In genomic region chr14:103281496-103282231, GRCh38 we compare ENCODE assay signal across 7 cellular contexts. TPM values are rescaled to one million over a fixed set of nuclear protein-coding genes. Genes with fewer than 3 reads are reported as not detected.
DNase-seq lines count a peak whose midpoint lies in the region; ATAC-seq and TF ChIP-seq lines count a peak whose summit lies in the region.

No MANE protein-coding gene starts in this region.

- H3K4me1 ChIP-seq in SJCRH30 (no peaks in the 10 kb centered on the region), sigmoid colon (peaks cover 0 to 18% (median 16%) of the 10 kb centered on the region in 4 donors)

- H3K4me3 Mint-ChIP-seq in natural killer cell: no peak overlapping the region

- H3K27me3 ChIP-seq in SJCRH30 (no peaks in the 10 kb centered on the region), sigmoid colon (peaks cover 11 to 59% (median 37%) of the 10 kb centered on the region in 3 donors)

- CTCF ChIA-PET in HEK293T (lab: Yijun Ruan, JAX): interaction anchor here (1.5 kb wide), 1 partner anchor 176 kb away, joined by 16 read pairs; no protein-coding TSS in a partner anchor

- no peak overlapping the region for H3K27ac ChIP-seq in SJCRH30
- no peak overlapping the region for H3K27ac ChIP-seq in sigmoid colon

- TF ChIP-seq CTCF in sigmoid colon (IDR thresholded peaks at IDR 0.05) (no peak), natural killer cell (IDR thresholded peaks at IDR 0.05) (no peak)

- no peaks in the 10 kb centered on the region for H3K9me3 ChIP-seq in SJCRH30 (replicated peaks)
- H3K9me3 ChIP-seq in sigmoid colon: no peaks in the 10 kb centered on the region

- intact Hi-C loops in sigmoid colon (cut with DNase I) (no loop called here), natural killer cell (cut with micrococcal nuclease) (no loop called here)

- 58 to 65% methylated on average over 11 of the region's 11 CpGs for WGBS in sigmoid colon, 2 donors

- H3K36me3 ChIP-seq in SJCRH30 (no peaks in the 10 kb centered on the region), sigmoid colon (no peaks in the 10 kb centered on the region)

- DNase-seq in HEK293T (ENCODE audit: extremely low spot score) (peak; percentile 66), SJCRH30 (peak; percentile 54 to 62), glomerular visceral epithelial cell (ENCODE audit: extremely low spot score) (peak; percentile 62), sigmoid colon (peak; percentile 82), natural killer cell (no peak), DMS79 (lab: John Stamatoyannopoulos, UW) (no peak)

- TF ChIP-seq EP300 in sigmoid colon (IDR thresholded peaks at IDR 0.05): no peak

- H3K4me1 Mint-ChIP-seq in natural killer cell: no peaks in the 10 kb centered on the region

- no peak overlapping the region for H3K27ac Mint-ChIP-seq in natural killer cell

- H3K27me3 Mint-ChIP-seq in natural killer cell (ENCODE audit: low read depth in 2 of 2): peaks cover 44 to 47% of the 10 kb centered on the region in 2 donors

- no peaks in the 10 kb centered on the region for H3K9me3 Mint-ChIP-seq in natural killer cell

- no peaks in the 10 kb centered on the region for H3K36me3 Mint-ChIP-seq in natural killer cell

- ATAC-seq in GM18511 (IDR thresholded peaks at IDR 0.05; ENCODE audit: unreplicated experiment) (no peak), natural killer cell (no peak)

- TF ChIP-seq POLR2A in sigmoid colon (IDR thresholded peaks at IDR 0.05): no peak

- H3K4me3 ChIP-seq in SJCRH30: no peak overlapping the region
- no peak overlapping the region for H3K4me3 ChIP-seq in sigmoid colon

- POLR2A ChIA-PET in HEK293T (lab: Yijun Ruan, JAX): interaction anchor here (0.6 kb wide), 1 partner anchor 36 kb away, joined by 3 read pairs; no protein-coding TSS in a partner anchor

TF ChIP-seq in HEK293T, 16 proteins besides CTCF, POLR2A, EP300 and RAD21:
- TF ChIP-seq ZNF384 (IDR thresholded peaks at IDR 0.05): no peak
- TF ChIP-seq ELF4 (IDR thresholded peaks at IDR 0.05): no peak
- TF ChIP-seq SP1 (IDR thresholded peaks at IDR 0.05): no peak
- no peak for TF ChIP-seq LEF1 (IDR thresholded peaks at IDR 0.05; ENCODE audit: borderline replicate concordance)
- TF ChIP-seq CTBP1 (IDR thresholded peaks at IDR 0.05; ENCODE audit: borderline replicate concordance): no peak
- no peak for TF ChIP-seq PKNOX1 (IDR thresholded peaks at IDR 0.05)
- no peak for TF ChIP-seq FOXA1 (IDR thresholded peaks at IDR 0.05)
- TF ChIP-seq BHLHE40 (IDR thresholded peaks at IDR 0.05; ENCODE audit: borderline replicate concordance): no peak
- no peak for TF ChIP-seq FOXM1 (IDR thresholded peaks at IDR 0.05; ENCODE audit: borderline replicate concordance)
- no peak for TF ChIP-seq ARNT (IDR thresholded peaks at IDR 0.05)
- no peak for TF ChIP-seq TARDBP (IDR thresholded peaks at IDR 0.05)

RNA-seq across cellular contexts. Expression of gene EIF5, which starts 52.4 kb away (rescaled TPM):
- total RNA-seq in SJCRH30 (2014; rRNA removed; shearing (Covaris generic)): 352 and 383 TPM in 2 replicates
- total RNA-seq in sigmoid colon (100 to 1,000 TPM; 170 to 305 (median 215) TPM), natural killer cell (100 to 1,000 TPM; 498 to 670 (median 594) TPM)
- 100 to 1,000 TPM in 1 of 3 donors, 10 to 100 TPM in 2; 70.3 to 138 (median 87.2) TPM for polyA plus RNA-seq in sigmoid colon

Comparison
In these comparisons a context has a peak if more than half of its experiments do, and no peak if none do; other contexts are left out.
1. DNase-seq: peak in HEK293T (single experiment), SJCRH30 (2 of 2), glomerular visceral epithelial cell (single experiment) and sigmoid colon (single experiment); none in natural killer cell (single experiment) and DMS79 (single experiment).